ENCODE assay signal across 21 cellular contexts in the genomic region with DNA sequence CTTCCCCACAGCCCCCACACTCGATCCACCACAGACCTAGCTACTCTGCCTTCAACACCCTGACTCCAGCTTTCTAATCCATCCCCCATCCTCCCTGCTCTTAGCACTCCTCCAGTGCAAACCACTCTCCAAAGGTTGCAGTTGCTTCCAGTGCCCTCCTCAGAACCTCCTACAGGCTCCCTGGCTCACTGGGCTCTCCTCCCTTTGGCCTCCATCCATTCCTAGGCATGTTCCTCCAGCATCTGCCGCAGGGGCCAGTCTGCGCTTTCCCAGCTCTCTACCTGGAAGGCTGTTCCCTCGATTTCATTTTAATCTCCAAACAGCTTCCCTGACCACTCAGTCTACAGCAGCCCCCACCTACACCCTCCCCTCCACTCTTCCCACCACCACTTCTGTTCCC.
"Had no signal": no experiment of that assay in that cellular context is flagged by ENCODE, and none has a peak within 500 bp of the region (broad histone marks: within the 10 kb centered on the region; RNA-seq: fewer than 3 reads in every experiment).

No MANE protein-coding gene starts in this region.

- H3K4me3 ChIP-seq: breast epithelium had no signal

- H3K27me3 Mint-ChIP-seq: activated CD4-positive, alpha-beta T cell treated with anti-CD3 and anti-CD28 coated beads for 36 hours had no signal

- DNase-seq: activated CD4-positive, alpha-beta T cell treated with anti-CD3 and anti-CD28 coated beads for 36 hours; activated CD8-positive, alpha-beta memory T cell treated with anti-CD3 and anti-CD28 coated beads, Interleukin-2, amount 50 U/mL, for 4 hours; activated CD8-positive, alpha-beta T cell treated with anti-CD3 and anti-CD28 coated beads for 36 hours; activated naive CD4-positive, alpha-beta T cell; activated T-cell treated with anti-CD3 and anti-CD28 coated beads, Interleukin-2, amount 50 U/mL, for 72 hours; aorta; caudate nucleus; NCI-H1092; NCI-H1930; NCI-H2171; NCI-H2227 treated with DMSO at 0.1 percent for 48 hours; NCI-H446 treated with DMSO at 0.1 percent for 48 hours; NCI-H524 treated with DMSO at 0.1 percent for 48 hours; SIG-M5; T-helper 2 cell; T1000 had no signal

- H3K27ac ChIP-seq: breast epithelium, KMS-11, VCaP had no signal

- H3K9me3 Mint-ChIP-seq: activated CD8-positive, alpha-beta T cell treated with anti-CD3 and anti-CD28 coated beads for 36 hours; activated naive CD4-positive, alpha-beta T cell treated with anti-CD3 and anti-CD28 coated beads, Interleukin-2, amount 50 U/mL, for 24 hours; activated T-cell treated with anti-CD3 and anti-CD28 coated beads, Interleukin-2, amount 50 U/mL, for 72 hours; activated T-helper 2 cell treated with anti-CD3 and anti-CD28 coated beads, Interferon-gamma antibody, Interleukin-2, Interleukin-4, amounts not matched to agents 10 μg/mL and 5 μg/mL and 100 μg/mL, durations not matched to agents 14 hours and 24 hours and 36 hours had no signal

- H3K9ac ChIP-seq: KMS-11 had no signal

- ATAC-seq: activated CD4-positive, alpha-beta T cell treated with anti-CD3 and anti-CD28 coated beads for 36 hours; activated CD8-positive, alpha-beta T cell treated with anti-CD3 and anti-CD28 coated beads for 36 hours; activated T-cell treated with anti-CD3 and anti-CD28 coated beads, Interleukin-2, amount 50 U/mL, for 72 hours had no signal

- H3K4me1 Mint-ChIP-seq: activated CD4-positive, alpha-beta T cell treated with anti-CD3 and anti-CD28 coated beads for 36 hours; activated naive CD4-positive, alpha-beta T cell treated with anti-CD3 and anti-CD28 coated beads, Interleukin-2, amount 50 U/mL, for 24 hours had no signal

- H3K9me3 ChIP-seq: breast epithelium had no signal

- H3K36me3 Mint-ChIP-seq: activated naive CD4-positive, alpha-beta T cell treated with anti-CD3 and anti-CD28 coated beads, Interleukin-2, amount 50 U/mL, for 24 hours had no signal

- H3K4me2 ChIP-seq: KMS-11 had no signal

- H3K36me3 ChIP-seq: breast epithelium had no signal

- H3K27ac Mint-ChIP-seq: activated CD4-positive, alpha-beta T cell treated with anti-CD3 and anti-CD28 coated beads for 36 hours; activated CD8-positive, alpha-beta T cell treated with anti-CD3 and anti-CD28 coated beads for 36 hours; activated naive CD4-positive, alpha-beta T cell treated with anti-CD3 and anti-CD28 coated beads, Interleukin-2, amount 50 U/mL, for 24 hours; activated T-cell treated with anti-CD3 and anti-CD28 coated beads, Interleukin-2, amount 50 U/mL, for 72 hours; activated T-helper 2 cell treated with anti-CD3 and anti-CD28 coated beads, Interferon-gamma antibody, Interleukin-2, Interleukin-4, amounts not matched to agents 10 μg/mL and 5 μg/mL and 100 μg/mL, durations not matched to agents 14 hours and 24 hours and 36 hours had no signal

- H3K4me3 Mint-ChIP-seq: activated CD4-positive, alpha-beta T cell treated with anti-CD3 and anti-CD28 coated beads for 36 hours; activated CD8-positive, alpha-beta T cell treated with anti-CD3 and anti-CD28 coated beads for 36 hours; activated naive CD4-positive, alpha-beta T cell treated with anti-CD3 and anti-CD28 coated beads, Interleukin-2, amount 50 U/mL, for 24 hours; activated T-cell treated with anti-CD3 and anti-CD28 coated beads, Interleukin-2, amount 50 U/mL, for 72 hours had no signal

- H3K4me1 ChIP-seq: breast epithelium had no signal
